ENCODE assay signal across 1 cellular context in the genomic region with DNA sequence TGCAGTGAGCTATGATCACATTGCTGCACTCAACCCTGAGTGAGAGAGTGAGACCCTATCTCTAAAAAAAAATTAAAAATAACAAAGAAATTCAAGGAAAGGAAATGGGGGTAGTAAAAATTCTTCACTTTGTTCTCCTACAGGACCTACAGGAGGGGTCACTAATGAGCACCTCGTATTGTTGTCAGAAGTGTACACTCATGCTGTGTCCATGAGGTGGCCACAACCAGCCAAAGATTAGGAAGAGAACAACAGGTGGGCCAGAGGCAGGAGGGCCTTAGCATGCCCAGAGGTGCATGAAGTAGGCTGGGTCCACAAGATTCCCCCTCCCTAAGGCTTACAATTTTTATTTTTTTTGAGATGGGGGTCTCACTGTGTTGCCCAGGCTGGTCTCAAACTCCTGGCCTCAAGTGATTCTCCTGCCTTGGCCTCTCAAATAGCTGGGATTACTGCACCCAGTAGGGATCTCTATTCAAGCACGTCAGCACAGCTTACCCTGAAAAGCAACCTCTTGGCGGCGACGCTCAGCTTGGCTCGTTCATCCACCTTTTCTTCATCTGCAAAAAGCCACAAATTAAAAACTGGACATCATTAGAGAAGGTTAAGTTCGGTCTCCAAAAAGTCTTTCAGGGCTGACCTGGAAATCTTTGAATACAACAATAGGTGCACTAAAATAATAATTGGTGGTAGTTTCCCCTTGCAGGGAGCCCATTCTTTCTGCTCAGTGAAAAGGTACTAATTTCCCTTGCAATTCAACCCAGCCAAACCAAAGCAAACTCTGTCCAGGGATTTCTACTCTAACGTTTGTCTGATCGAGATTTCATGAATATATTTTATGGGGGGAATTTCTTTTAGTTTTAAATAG.
TF ChIP-seq lines count a peak whose summit lies in the region.

No MANE protein-coding gene starts in this region.

TF ChIP-seq in HepG2, 621 proteins besides CTCF, POLR2A, EP300 and RAD21:
- TF ChIP-seq TCF12 (IDR thresholded peaks at IDR 0.05): no peak
- no peak for TF ChIP-seq TCF12 (CRISPR knock-in tag; IDR thresholded peaks at IDR 0.05)
- no peak for TF ChIP-seq PHB2 (IDR thresholded peaks at IDR 0.05; ENCODE audit: partially characterized antibody)
- no peak for TF ChIP-seq ZNF225 (CRISPR knock-in tag; IDR thresholded peaks at IDR 0.05)
- TF ChIP-seq, protein P1, sequence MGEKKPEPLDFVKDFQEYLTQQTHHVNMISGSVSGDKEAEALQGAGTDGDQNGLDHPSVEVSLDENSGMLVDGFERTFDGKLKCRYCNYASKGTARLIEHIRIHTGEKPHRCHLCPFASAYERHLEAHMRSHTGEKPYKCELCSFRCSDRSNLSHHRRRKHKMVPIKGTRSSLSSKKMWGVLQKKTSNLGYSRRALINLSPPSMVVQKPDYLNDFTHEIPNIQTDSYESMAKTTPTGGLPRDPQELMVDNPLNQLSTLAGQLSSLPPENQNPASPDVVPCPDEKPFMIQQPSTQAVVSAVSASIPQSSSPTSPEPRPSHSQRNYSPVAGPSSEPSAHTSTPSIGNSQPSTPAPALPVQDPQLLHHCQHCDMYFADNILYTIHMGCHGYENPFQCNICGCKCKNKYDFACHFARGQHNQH (CRISPR knock-in tag; IDR thresholded peaks at IDR 0.05): no peak
- TF ChIP-seq, protein P2, sequence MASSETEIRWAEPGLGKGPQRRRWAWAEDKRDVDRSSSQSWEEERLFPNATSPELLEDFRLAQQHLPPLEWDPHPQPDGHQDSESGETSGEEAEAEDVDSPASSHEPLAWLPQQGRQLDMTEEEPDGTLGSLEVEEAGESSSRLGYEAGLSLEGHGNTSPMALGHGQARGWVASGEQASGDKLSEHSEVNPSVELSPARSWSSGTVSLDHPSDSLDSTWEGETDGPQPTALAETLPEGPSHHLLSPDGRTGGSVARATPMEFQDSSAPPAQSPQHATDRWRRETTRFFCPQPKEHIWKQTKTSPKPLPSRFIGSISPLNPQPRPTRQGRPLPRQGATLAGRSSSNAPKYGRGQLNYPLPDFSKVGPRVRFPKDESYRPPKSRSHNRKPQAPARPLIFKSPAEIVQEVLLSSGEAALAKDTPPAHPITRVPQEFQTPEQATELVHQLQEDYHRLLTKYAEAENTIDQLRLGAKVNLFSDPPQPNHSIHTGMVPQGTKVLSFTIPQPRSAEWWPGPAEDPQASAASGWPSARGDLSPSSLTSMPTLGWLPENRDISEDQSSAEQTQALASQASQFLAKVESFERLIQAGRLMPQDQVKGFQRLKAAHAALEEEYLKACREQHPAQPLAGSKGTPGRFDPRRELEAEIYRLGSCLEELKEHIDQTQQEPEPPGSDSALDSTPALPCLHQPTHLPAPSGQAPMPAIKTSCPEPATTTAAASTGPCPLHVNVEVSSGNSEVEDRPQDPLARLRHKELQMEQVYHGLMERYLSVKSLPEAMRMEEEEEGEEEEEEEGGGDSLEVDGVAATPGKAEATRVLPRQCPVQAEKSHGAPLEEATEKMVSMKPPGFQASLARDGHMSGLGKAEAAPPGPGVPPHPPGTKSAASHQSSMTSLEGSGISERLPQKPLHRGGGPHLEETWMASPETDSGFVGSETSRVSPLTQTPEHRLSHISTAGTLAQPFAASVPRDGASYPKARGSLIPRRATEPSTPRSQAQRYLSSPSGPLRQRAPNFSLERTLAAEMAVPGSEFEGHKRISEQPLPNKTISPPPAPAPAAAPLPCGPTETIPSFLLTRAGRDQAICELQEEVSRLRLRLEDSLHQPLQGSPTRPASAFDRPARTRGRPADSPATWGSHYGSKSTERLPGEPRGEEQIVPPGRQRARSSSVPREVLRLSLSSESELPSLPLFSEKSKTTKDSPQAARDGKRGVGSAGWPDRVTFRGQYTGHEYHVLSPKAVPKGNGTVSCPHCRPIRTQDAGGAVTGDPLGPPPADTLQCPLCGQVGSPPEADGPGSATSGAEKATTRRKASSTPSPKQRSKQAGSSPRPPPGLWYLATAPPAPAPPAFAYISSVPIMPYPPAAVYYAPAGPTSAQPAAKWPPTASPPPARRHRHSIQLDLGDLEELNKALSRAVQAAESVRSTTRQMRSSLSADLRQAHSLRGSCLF (CRISPR knock-in tag; IDR thresholded peaks at IDR 0.05; ENCODE audit: borderline replicate concordance): no peak
- no peak for TF ChIP-seq ISL2 (CRISPR knock-in tag; IDR thresholded peaks at IDR 0.05)
